In genomic region chr2:100230754-100231153, GRCh38 we compare ENCODE assay signal across 25 cellular contexts.
DNase-seq lines count a peak whose midpoint lies in the region; ATAC-seq and TF ChIP-seq lines count a peak whose summit lies in the region.
"Had no signal": no experiment of that assay in that cellular context is flagged by ENCODE, and none has a peak within 500 bp of the region (broad histone marks: within the 10 kb centered on the region; RNA-seq: fewer than 3 reads in every experiment).

No MANE protein-coding gene starts in this region.

- H3K79me1 ChIP-seq in mesenchymal stem cell (replicated peaks; ENCODE audit: low read length, poor library complexity, severe bottlenecking): no peaks in the 10 kb centered on the region

- no peak overlapping the region for H3K9ac ChIP-seq in mesenchymal stem cell (ENCODE audit: low read length)

- no peak overlapping the region for H3K14ac ChIP-seq in mesenchymal stem cell (ENCODE audit: low read length in 2 of 2)

- H3K27me3 Mint-ChIP-seq in activated B cell treated with CpG ODN at 0.5 μM for 24 hours: no peaks in the 10 kb centered on the region

- no peak overlapping the region for H2AK5ac ChIP-seq in mesenchymal stem cell (ENCODE audit: low read length, severe bottlenecking)

- H3K4ac ChIP-seq in mesenchymal stem cell (ENCODE audit: low read depth in 1 of 2, low read length in 2 of 2): no peak overlapping the region

- no peak overlapping the region for H4K8ac ChIP-seq in mesenchymal stem cell (ENCODE audit: low read length)

- no peak overlapping the region for H3K4me2 ChIP-seq in mesenchymal stem cell (ENCODE audit: low read length, poor library complexity, severe bottlenecking)

- no peak overlapping the region for H2BK12ac ChIP-seq in mesenchymal stem cell (ENCODE audit: low read length in 2 of 2)

- DNase-seq in COR-L47 (lab: John Stamatoyannopoulos, UW): peak; percentile 83
- peak; percentile 96 for DNase-seq in NCI-H1092 treated with DMSO at 0.1 percent for 48 hours (lab: John Stamatoyannopoulos, UW)
- DNase-seq in activated B cell treated with CpG ODN at 0.5 μM for 24 hours: no peak
- DNase-seq in mesenchymal stem cell: no peak
- no peak for DNase-seq in NK-92 treated with Interleukin-12 subunit alpha and Interleukin-12 subunit beta, amount 100 ng/mL, for 24 hours (lab: John Stamatoyannopoulos, UW)
- DNase-seq in stomach: no peak
- DNase-seq in DMS53 (lab: John Stamatoyannopoulos, UW): no peak
- DNase-seq: activated CD8-positive, alpha-beta memory T cell treated with anti-CD3 and anti-CD28 coated beads for 24 hours; activated naive CD4-positive, alpha-beta T cell treated with Interleukin-2 at 50 U/mL for 16 hours; activated T-cell treated with anti-CD3 and anti-CD28 coated beads, Interleukin-2, amount 50 U/mL, for 4 hours; CD4-positive, alpha-beta memory T cell; DMS79 treated with DMSO at 0.1 percent for 48 hours; effector memory CD8-positive, alpha-beta T cell; foreskin melanocyte; GOT3; hippocampal formation; NCI-H1417; Peyer's patch; posterior cingulate gyrus; SJCRH30; T-helper 1 cell; uterus had no signal

- H3K27ac Mint-ChIP-seq in activated B cell treated with CpG ODN at 0.5 μM for 24 hours: peak overlapping the region; percentile 43
- H3K27ac Mint-ChIP-seq: effector memory CD8-positive, alpha-beta T cell had no signal

- no peak overlapping the region for H2BK120ac ChIP-seq in mesenchymal stem cell (ENCODE audit: low read depth, low read length)

- no peak for TF ChIP-seq EP300 in stomach (IDR thresholded peaks at IDR 0.05)

- H3K36me3 ChIP-seq in mesenchymal stem cell (ENCODE audit: control insufficient read depth in 1 of 2, insufficient read depth in 2 of 2, low read depth in 1 of 2, low read length in 2 of 2) (no peaks in the 10 kb centered on the region), stomach (no peaks in the 10 kb centered on the region)
- H3K36me3 ChIP-seq: Peyer's patch, SJCRH30, uterus had no signal

- no peak overlapping the region for H3K4me3 Mint-ChIP-seq in activated B cell treated with CpG ODN at 0.5 μM for 24 hours
- H3K4me3 Mint-ChIP-seq: activated T-cell treated with anti-CD3 and anti-CD28 coated beads, Interleukin-2, amount 50 U/mL, for 4 hours; CD4-positive, alpha-beta memory T cell; effector memory CD8-positive, alpha-beta T cell; neural crest cell had no signal

- TF ChIP-seq POLR2A in stomach (IDR thresholded peaks at IDR 0.05): no peak

- TF ChIP-seq CTCF in activated B cell treated with CpG ODN at 0.5 μM for 24 hours (IDR thresholded peaks at IDR 0.05) (no peak), stomach (IDR thresholded peaks at IDR 0.05) (no peak)

- H3K9me3 ChIP-seq in mesenchymal stem cell (ENCODE audit: control insufficient read depth, low read length) (no peaks in the 10 kb centered on the region), stomach (no peaks in the 10 kb centered on the region)
- H3K9me3 ChIP-seq: Peyer's patch, SJCRH30, uterus had no signal

- H3K4me1 Mint-ChIP-seq in activated B cell treated with CpG ODN at 0.5 μM for 24 hours: peaks cover 64% of the 10 kb centered on the region

- H3K4me1 ChIP-seq in mesenchymal stem cell (ENCODE audit: control insufficient read depth, insufficient read depth, low read depth, low read length): peaks cover 14% of the 10 kb centered on the region
- H3K4me1 ChIP-seq in stomach: no peaks in the 10 kb centered on the region
- H3K4me1 ChIP-seq: SJCRH30, uterus had no signal

- H2AFZ ChIP-seq in mesenchymal stem cell (ENCODE audit: low read depth, low read length): no peak overlapping the region

- ATAC-seq in activated B cell treated with CpG ODN at 0.5 μM for 24 hours (ENCODE audit: low read depth) (no peak), HG02642 (IDR thresholded peaks at IDR 0.05; ENCODE audit: poor library complexity, unreplicated experiment) (no peak)
- ATAC-seq: activated T-cell treated with anti-CD3 and anti-CD28 coated beads, Interleukin-2, amount 50 U/mL, for 4 hours; effector memory CD8-positive, alpha-beta T cell; esophagus mucosa had no signal

- intact Hi-C loops in activated B cell treated with CpG ODN at 0.5 μM for 24 hours (cut with micrococcal nuclease): no loop called here
- intact Hi-C loops in stomach (cut with DNase I; ENCODE audit: low total_unique reads): no loop called here

- H3K27me3 ChIP-seq in mesenchymal stem cell (ENCODE audit: control insufficient read depth in 1 of 2, insufficient read depth in 1 of 2, low read length in 2 of 2) (peaks cover 0 to 20% of the 10 kb centered on the region in 2 experiments), stomach (no peaks in the 10 kb centered on the region)
- H3K27me3 ChIP-seq: Peyer's patch, SJCRH30, uterus had no signal

- H3K23ac ChIP-seq in mesenchymal stem cell (ENCODE audit: low read length in 2 of 2): no peak overlapping the region

- no peak overlapping the region for H3K4me3 ChIP-seq in mesenchymal stem cell (ENCODE audit: insufficient read depth in 1 of 2, low read depth in 1 of 2, low read length in 2 of 2)
- H3K4me3 ChIP-seq in stomach: no peak overlapping the region
- H3K4me3 ChIP-seq: Peyer's patch, SJCRH30, uterus had no signal

- 97% methylated on average over 2 of the region's 2 CpGs for WGBS in mesenchymal stem cell
- WGBS in stomach, 5 donors: 53 to 77% (median 71%) methylated on average over 2 of the region's 2 CpGs

- H2BK5ac ChIP-seq in mesenchymal stem cell (ENCODE audit: low read depth, low read length, poor library complexity, severe bottlenecking): no peak overlapping the region

- H3K27ac ChIP-seq in mesenchymal stem cell (ENCODE audit: low read length, poor library complexity, severe bottlenecking) (no peak overlapping the region), stomach (no peak overlapping the region)
- H3K27ac ChIP-seq: Peyer's patch, SJCRH30, uterus had no signal

- CTCF ChIA-PET in activated B cell treated with CpG ODN at 0.5 μM for 24 hours (lab: Charles Lee): interaction anchor here (2.2 kb wide), 1 partner anchor 88 kb away, joined by 5 read pairs; the partner anchor contains the start of gene AFF3

- H2BK15ac ChIP-seq in mesenchymal stem cell (ENCODE audit: low read depth, poor library complexity, severe bottlenecking): peak overlapping the region; percentile 0

- peak overlapping the region in 1 of 2 experiments; percentile 18 for H3K18ac ChIP-seq in mesenchymal stem cell (ENCODE audit: low read depth in 1 of 2, low read length in 2 of 2)

- no peak overlapping the region for H4K91ac ChIP-seq in mesenchymal stem cell (ENCODE audit: low read length)

- H3K9me3 Mint-ChIP-seq in activated B cell treated with CpG ODN at 0.5 μM for 24 hours: no peaks in the 10 kb centered on the region
- H3K9me3 Mint-ChIP-seq: activated T-cell treated with anti-CD3 and anti-CD28 coated beads, Interleukin-2, amount 50 U/mL, for 4 hours; CD4-positive, alpha-beta memory T cell; effector memory CD8-positive, alpha-beta T cell; neural crest cell had no signal

- no peaks in the 10 kb centered on the region for H3K36me3 Mint-ChIP-seq in activated B cell treated with CpG ODN at 0.5 μM for 24 hours (ENCODE audit: low read depth)
- H3K36me3 Mint-ChIP-seq: CD4-positive, alpha-beta memory T cell had no signal

- POLR2A ChIA-PET in activated B cell treated with CpG ODN at 0.5 μM for 24 hours (lab: Charles Lee): interaction anchor here (1.0 to 1.5 kb wide), 2 partner anchors 90 to 117 kb away, joined by 3 to 6 read pairs; no protein-coding TSS in a partner anchor

Comparison
In these comparisons a context has a peak if more than half of its experiments do, and no peak if none do; other contexts are left out.
1. DNase-seq: peak in COR-L47 (single experiment) and NCI-H1092 treated with DMSO at 0.1 percent for 48 hours (single experiment); none in activated B cell treated with CpG ODN at 0.5 μM for 24 hours (single experiment), mesenchymal stem cell (single experiment), NK-92 treated with Interleukin-12 subunit alpha and Interleukin-12 subunit beta, amount 100 ng/mL, for 24 hours (single experiment), stomach (single experiment) and DMS53 (single experiment).